In the genomic region with DNA sequence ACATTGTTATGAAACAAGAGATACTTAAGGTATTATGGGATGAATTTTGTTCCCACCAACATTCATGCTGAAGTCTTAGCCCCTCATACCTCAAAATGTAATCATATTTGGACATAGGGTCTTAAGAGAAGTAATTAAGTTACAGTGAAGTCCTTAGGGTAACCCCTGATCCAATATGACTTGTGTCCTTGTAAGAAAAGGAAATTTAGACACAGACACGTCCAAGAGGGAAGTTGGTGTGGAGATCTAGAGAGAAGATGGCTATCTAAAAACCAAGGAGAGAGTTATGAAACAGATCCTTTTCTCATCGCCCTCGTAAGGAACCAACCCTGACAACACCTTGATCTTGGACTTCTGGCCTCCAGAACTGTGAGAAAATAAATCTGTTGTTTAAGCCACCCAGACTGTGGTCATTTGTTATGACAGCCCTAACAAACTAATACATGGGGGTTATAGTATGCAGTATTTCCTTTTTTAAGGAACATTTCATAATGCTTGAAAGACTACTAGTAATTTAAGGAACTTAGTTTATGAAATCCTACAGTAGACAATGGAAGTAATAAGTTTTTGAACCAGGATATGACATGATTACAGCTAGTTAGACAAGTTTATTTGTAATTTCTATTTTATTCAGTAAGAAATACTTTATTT, we compare ENCODE assay signal across 19 cellular contexts.
DNase-seq lines count a peak whose midpoint lies in the region; ATAC-seq, FAIRE-seq and TF ChIP-seq lines count a peak whose summit lies in the region.
"Had no signal": no experiment of that assay in that cellular context is flagged by ENCODE, and none has a peak within 500 bp of the region (broad histone marks: within the 10 kb centered on the region; RNA-seq: fewer than 3 reads in every experiment).

No MANE protein-coding gene starts in this region.

- no peaks in the 10 kb centered on the region for H3K27me3 ChIP-seq in lung (ENCODE audit: control insufficient read depth, insufficient read depth)

- 27 to 68% methylated on average over 3 of the region's 3 CpGs for WGBS in lung, 2 donors

- peak; percentile 19 for ATAC-seq in lung (ENCODE audit: insufficient read depth, low FRiP score)
- ATAC-seq: A549; CD8-positive, alpha-beta T cell had no signal

- H3K36me3 ChIP-seq in lung (ENCODE audit: control insufficient read depth in 2 of 2, insufficient read depth in 2 of 2, low read length in 2 of 2), result no peaks in the 10 kb centered on the region

- DNase-seq in NOMO-1 treated with DMSO at 0.1 percent for 48 hours (lab: John Stamatoyannopoulos, UW; ENCODE audit: unreplicated experiment) (peak; percentile 15), NOMO-1 treated with dmso at 0.1 percent for 144 hours (lab: John Stamatoyannopoulos, UW; ENCODE audit: unreplicated experiment) (no peak), SKM-1 (lab: John Stamatoyannopoulos, UW; ENCODE audit: unreplicated experiment) (peak; percentile 29), lung (ENCODE audit: low spot score) (no peak), GM12892 (ENCODE audit: insufficient read length) (no peak), activated gamma-delta T cell treated with Interleukin-2 at 50 U/mL for 16 hours (no peak)
- DNase-seq in stimulated activated CD4-positive, alpha-beta T cell treated with anti-CD3 and anti-CD28 coated beads, Interleukin-4, amount 100 ng/mL, for 24 hours, result no peak
- DNase-seq: AML-193; Calu3; CD8-positive, alpha-beta T cell; DMS79 treated with DMSO at 0.1 percent for 48 hours; GF-D8; GOT3; H7; IMR-90 had no signal

- H3K4me3 ChIP-seq in lung, result no peak overlapping the region
- H3K4me3 ChIP-seq: A549 had no signal

- H3K4me1 ChIP-seq in lung (ENCODE audit: control insufficient read depth in 2 of 2, insufficient read depth in 2 of 2, low read length in 2 of 2), result no peaks in the 10 kb centered on the region
- H3K4me1 ChIP-seq: A549 had no signal

- H3K27ac ChIP-seq in lung (ENCODE audit: low read depth in 1 of 2, low read length in 1 of 2), result no peak overlapping the region
- H3K27ac ChIP-seq: 22Rv1, A549, C4-2B, HL-60 had no signal

- FAIRE-seq in GM12892 (lab: Jason Lieb, UNC), result no peak
- FAIRE-seq: A549 had no signal

- TF ChIP-seq CTCF in lung (IDR thresholded peaks at IDR 0.05; ENCODE audit: control extremely low read depth, extremely low read depth), result no peak

- TF ChIP-seq POLR2A in GM12892 (IDR thresholded peaks at IDR 0.05; ENCODE audit: low read depth, low read length), result no peak

- H3K9me3 ChIP-seq in lung (ENCODE audit: control insufficient read depth in 2 of 2, insufficient read depth in 1 of 2, low read length in 1 of 2), result peaks cover 0 to 4% of the 10 kb centered on the region in 2 donors
- H3K9me3 ChIP-seq: A549 had no signal

Comparison
In these comparisons a context has a peak if more than half of its experiments do, and no peak if none do; other contexts are left out.
1. DNase-seq: peak in NOMO-1 treated with DMSO at 0.1 percent for 48 hours (single experiment) and SKM-1 (single experiment); none in NOMO-1 treated with dmso at 0.1 percent for 144 hours (single experiment), lung (single experiment), GM12892 (single experiment), stimulated activated CD4-positive, alpha-beta T cell treated with anti-CD3 and anti-CD28 coated beads, Interleukin-4, amount 100 ng/mL, for 24 hours (single experiment) and activated gamma-delta T cell treated with Interleukin-2 at 50 U/mL for 16 hours (single experiment).